Comparison of ENCODE assay signal across 1 cellular context in the genomic region with DNA sequence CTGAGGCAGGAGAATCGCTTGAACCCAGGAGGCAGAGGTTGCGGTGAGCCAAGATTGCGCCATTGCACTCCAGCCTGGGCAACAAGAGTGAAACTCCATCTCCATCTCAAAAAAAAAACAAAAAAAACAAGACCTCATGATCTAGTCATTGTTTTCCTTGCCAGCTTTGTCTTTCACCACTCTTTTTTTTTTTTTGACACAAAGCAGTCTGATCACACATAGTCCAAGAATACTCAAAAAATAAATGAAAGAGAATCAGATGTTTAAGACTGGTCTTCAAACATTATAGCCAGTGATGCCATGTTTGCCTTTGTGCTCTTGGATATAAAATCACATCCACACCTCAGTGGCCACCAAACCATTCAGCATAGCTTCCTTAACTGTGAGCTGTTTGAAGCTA.
TF ChIP-seq lines count a peak whose summit lies in the region.

No MANE protein-coding gene starts in this region.

TF ChIP-seq in GM23338, 12 proteins besides CTCF, POLR2A, EP300 and RAD21:
- TF ChIP-seq, protein P1, sequence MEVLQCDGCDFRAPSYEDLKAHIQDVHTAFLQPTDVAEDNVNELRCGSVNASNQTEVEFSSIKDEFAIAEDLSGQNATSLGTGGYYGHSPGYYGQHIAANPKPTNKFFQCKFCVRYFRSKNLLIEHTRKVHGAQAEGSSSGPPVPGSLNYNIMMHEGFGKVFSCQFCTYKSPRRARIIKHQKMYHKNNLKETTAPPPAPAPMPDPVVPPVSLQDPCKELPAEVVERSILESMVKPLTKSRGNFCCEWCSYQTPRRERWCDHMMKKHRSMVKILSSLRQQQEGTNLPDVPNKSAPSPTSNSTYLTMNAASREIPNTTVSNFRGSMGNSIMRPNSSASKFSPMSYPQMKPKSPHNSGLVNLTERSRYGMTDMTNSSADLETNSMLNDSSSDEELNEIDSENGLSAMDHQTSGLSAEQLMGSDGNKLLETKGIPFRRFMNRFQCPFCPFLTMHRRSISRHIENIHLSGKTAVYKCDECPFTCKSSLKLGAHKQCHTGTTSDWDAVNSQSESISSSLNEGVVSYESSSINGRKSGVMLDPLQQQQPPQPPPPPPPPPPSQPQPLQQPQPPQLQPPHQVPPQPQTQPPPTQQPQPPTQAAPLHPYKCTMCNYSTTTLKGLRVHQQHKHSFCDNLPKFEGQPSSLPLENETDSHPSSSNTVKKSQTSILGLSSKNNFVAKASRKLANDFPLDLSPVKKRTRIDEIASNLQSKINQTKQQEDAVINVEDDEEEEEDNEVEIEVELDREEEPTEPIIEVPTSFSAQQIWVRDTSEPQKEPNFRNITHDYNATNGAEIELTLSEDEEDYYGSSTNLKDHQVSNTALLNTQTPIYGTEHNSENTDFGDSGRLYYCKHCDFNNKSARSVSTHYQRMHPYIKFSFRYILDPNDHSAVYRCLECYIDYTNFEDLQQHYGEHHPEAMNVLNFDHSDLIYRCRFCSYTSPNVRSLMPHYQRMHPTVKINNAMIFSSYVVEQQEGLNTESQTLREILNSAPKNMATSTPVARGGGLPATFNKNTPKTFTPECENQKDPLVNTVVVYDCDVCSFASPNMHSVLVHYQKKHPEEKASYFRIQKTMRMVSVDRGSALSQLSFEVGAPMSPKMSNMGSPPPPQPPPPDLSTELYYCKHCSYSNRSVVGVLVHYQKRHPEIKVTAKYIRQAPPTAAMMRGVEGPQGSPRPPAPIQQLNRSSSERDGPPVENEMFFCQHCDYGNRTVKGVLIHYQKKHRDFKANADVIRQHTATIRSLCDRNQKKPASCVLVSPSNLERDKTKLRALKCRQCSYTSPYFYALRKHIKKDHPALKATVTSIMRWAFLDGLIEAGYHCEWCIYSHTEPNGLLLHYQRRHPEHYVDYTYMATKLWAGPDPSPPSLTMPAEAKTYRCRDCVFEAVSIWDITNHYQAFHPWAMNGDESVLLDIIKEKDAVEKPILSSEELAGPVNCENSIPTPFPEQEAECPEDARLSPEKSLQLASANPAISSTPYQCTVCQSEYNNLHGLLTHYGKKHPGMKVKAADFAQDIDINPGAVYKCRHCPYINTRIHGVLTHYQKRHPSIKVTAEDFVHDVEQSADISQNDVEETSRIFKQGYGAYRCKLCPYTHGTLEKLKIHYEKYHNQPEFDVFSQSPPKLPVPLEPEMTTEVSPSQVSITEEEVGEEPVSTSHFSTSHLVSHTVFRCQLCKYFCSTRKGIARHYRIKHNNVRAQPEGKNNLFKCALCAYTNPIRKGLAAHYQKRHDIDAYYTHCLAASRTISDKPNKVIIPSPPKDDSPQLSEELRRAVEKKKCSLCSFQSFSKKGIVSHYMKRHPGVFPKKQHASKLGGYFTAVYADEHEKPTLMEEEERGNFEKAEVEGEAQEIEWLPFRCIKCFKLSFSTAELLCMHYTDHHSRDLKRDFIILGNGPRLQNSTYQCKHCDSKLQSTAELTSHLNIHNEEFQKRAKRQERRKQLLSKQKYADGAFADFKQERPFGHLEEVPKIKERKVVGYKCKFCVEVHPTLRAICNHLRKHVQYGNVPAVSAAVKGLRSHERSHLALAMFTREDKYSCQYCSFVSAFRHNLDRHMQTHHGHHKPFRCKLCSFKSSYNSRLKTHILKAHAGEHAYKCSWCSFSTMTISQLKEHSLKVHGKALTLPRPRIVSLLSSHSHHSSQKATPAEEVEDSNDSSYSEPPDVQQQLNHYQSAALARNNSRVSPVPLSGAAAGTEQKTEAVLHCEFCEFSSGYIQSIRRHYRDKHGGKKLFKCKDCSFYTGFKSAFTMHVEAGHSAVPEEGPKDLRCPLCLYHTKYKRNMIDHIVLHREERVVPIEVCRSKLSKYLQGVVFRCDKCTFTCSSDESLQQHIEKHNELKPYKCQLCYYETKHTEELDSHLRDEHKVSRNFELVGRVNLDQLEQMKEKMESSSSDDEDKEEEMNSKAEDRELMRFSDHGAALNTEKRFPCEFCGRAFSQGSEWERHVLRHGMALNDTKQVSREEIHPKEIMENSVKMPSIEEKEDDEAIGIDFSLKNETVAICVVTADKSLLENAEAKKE (CRISPR knock-in tag; IDR thresholded peaks at IDR 0.05): no peak
- TF ChIP-seq JUNB (IDR thresholded peaks at IDR 0.05; ENCODE audit: unreplicated experiment) (no peak), EZH2 (IDR thresholded peaks at IDR 0.05; ENCODE audit: low read depth, unreplicated experiment) (no peak), CREB1 (CRISPR knock-in tag; IDR thresholded peaks at IDR 0.05; ENCODE audit: low read depth) (no peak), POLR2AphosphoS5 (IDR thresholded peaks at IDR 0.05; ENCODE audit: low read depth) (no peak), ZNF114 (CRISPR knock-in tag; IDR thresholded peaks at IDR 0.05) (no peak), STAT1 (IDR thresholded peaks at IDR 0.05; ENCODE audit: unreplicated experiment) (no peak), NANOG (IDR thresholded peaks at IDR 0.05; ENCODE audit: borderline replicate concordance) (no peak), ZNF331 (CRISPR knock-in tag; IDR thresholded peaks at IDR 0.05; ENCODE audit: low read depth) (no peak)
- TF ChIP-seq, protein P2, sequence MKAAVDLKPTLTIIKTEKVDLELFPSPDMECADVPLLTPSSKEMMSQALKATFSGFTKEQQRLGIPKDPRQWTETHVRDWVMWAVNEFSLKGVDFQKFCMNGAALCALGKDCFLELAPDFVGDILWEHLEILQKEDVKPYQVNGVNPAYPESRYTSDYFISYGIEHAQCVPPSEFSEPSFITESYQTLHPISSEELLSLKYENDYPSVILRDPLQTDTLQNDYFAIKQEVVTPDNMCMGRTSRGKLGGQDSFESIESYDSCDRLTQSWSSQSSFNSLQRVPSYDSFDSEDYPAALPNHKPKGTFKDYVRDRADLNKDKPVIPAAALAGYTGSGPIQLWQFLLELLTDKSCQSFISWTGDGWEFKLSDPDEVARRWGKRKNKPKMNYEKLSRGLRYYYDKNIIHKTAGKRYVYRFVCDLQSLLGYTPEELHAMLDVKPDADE (IDR thresholded peaks at IDR 0.05): no peak
- TF ChIP-seq, protein P3, sequence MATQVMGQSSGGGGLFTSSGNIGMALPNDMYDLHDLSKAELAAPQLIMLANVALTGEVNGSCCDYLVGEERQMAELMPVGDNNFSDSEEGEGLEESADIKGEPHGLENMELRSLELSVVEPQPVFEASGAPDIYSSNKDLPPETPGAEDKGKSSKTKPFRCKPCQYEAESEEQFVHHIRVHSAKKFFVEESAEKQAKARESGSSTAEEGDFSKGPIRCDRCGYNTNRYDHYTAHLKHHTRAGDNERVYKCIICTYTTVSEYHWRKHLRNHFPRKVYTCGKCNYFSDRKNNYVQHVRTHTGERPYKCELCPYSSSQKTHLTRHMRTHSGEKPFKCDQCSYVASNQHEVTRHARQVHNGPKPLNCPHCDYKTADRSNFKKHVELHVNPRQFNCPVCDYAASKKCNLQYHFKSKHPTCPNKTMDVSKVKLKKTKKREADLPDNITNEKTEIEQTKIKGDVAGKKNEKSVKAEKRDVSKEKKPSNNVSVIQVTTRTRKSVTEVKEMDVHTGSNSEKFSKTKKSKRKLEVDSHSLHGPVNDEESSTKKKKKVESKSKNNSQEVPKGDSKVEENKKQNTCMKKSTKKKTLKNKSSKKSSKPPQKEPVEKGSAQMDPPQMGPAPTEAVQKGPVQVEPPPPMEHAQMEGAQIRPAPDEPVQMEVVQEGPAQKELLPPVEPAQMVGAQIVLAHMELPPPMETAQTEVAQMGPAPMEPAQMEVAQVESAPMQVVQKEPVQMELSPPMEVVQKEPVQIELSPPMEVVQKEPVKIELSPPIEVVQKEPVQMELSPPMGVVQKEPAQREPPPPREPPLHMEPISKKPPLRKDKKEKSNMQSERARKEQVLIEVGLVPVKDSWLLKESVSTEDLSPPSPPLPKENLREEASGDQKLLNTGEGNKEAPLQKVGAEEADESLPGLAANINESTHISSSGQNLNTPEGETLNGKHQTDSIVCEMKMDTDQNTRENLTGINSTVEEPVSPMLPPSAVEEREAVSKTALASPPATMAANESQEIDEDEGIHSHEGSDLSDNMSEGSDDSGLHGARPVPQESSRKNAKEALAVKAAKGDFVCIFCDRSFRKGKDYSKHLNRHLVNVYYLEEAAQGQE (IDR thresholded peaks at IDR 0.05; ENCODE audit: unreplicated experiment): no peak
